In the genomic region with DNA sequence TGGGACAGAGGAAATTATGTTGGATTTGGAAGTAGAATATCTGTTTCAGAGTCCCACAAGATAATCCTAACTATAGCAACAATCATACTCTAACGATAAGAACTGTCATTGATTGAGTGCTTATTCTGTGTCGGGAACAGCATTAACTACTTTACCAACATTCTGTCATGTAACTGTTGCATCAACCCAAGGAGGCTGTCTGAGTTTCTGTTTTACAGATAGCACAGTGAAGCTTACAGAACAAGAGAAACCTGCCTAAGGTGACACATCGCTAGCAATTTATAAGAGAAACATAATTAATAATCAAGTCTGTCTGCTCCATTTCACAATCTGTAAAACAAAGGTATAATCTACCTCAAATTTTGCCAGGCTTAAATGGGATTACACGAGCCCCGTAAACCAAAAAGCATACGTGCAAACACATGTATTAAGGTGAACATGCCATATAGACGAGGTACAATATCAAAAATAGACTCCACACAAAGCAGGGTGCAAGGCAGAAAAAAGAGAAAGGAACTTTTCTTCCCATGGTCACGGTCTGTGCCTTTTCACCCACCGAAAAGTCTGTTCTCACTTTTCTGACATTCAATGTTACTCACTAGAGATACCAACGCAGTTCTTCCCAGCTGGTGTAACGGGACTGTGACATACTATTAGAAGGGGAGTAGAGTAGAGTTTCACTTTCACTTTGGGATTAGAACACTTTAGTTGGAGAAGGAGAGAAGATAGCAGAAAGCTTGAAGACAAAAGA, we compare ENCODE assay signal across 9 cellular contexts. TPM values are rescaled to one million over a fixed set of nuclear protein-coding genes. Genes with fewer than 3 reads are reported as not detected.
DNase-seq lines count a peak whose midpoint lies in the region; ATAC-seq and TF ChIP-seq lines count a peak whose summit lies in the region.
"Had no signal": no experiment of that assay in that cellular context is flagged by ENCODE, and none has a peak within 500 bp of the region (broad histone marks: within the 10 kb centered on the region; RNA-seq: fewer than 3 reads in every experiment).

No MANE protein-coding gene starts in this region.

- peak overlapping the region; percentile 24 for H3K4me3 ChIP-seq in colonic mucosa
- peak overlapping the region; percentile 3 for H3K4me3 ChIP-seq in naive thymus-derived CD4-positive, alpha-beta T cell (ENCODE audit: low read length)

- intact Hi-C loops in CD14-positive monocyte (cut with micrococcal nuclease) (loop anchor here (5.0 kb wide), 1 partner anchor 37 kb away; a partner anchor contains a TSS), colonic mucosa (cut with DNase I) (no loop called here)
- intact Hi-C loops in naive thymus-derived CD4-positive, alpha-beta T cell (cut with micrococcal nuclease): no loop called here

- CTCF ChIA-PET in naive thymus-derived CD4-positive, alpha-beta T cell (lab: Charles Lee): no interaction called here

- peaks cover 0 to 1% (median 0%) of the 10 kb centered on the region in 3 donors for H3K27me3 Mint-ChIP-seq in CD14-positive monocyte (ENCODE audit: low read depth in 3 of 3)
- no peaks in the 10 kb centered on the region for H3K27me3 Mint-ChIP-seq in naive thymus-derived CD4-positive, alpha-beta T cell

- DNase-seq in CD14-positive monocyte (ENCODE audit: low spot score): no peak
- peak; percentile 9 for DNase-seq in KBM-7
- no peak for DNase-seq in colonic mucosa
- peak in 4 of 9 donors; percentile 0 to 18 (median 10) for DNase-seq in naive thymus-derived CD4-positive, alpha-beta T cell
- no peak for DNase-seq in NK-92 (lab: John Stamatoyannopoulos, UW; ENCODE audit: unreplicated experiment)
- DNase-seq in NCI-H1436 treated with DMSO at 0.1 percent for 48 hours (lab: John Stamatoyannopoulos, UW): no peak

- peaks cover 53% of the 10 kb centered on the region for H3K4me1 Mint-ChIP-seq in CD14-positive monocyte
- peaks cover 0 to 27% (median 10%) of the 10 kb centered on the region in 7 donors for H3K4me1 Mint-ChIP-seq in naive thymus-derived CD4-positive, alpha-beta T cell

- H3K9me3 ChIP-seq in colonic mucosa: no peaks in the 10 kb centered on the region
- H3K9me3 ChIP-seq in naive thymus-derived CD4-positive, alpha-beta T cell (ENCODE audit: control insufficient read depth in 2 of 3, low read length in 3 of 3): no peaks in the 10 kb centered on the region

- H3K4me1 ChIP-seq in colonic mucosa: no peaks in the 10 kb centered on the region
- no peaks in the 10 kb centered on the region for H3K4me1 ChIP-seq in naive thymus-derived CD4-positive, alpha-beta T cell (ENCODE audit: control insufficient read depth in 2 of 2, insufficient read depth in 2 of 2, low read length in 2 of 2)

- H3K4me3 Mint-ChIP-seq in CD14-positive monocyte: peak overlapping the region; percentile 42 to 85
- H3K4me3 Mint-ChIP-seq in naive thymus-derived CD4-positive, alpha-beta T cell: peak overlapping the region; percentile 3 to 89 (median 80)

- H3K36me3 Mint-ChIP-seq in CD14-positive monocyte: no peaks in the 10 kb centered on the region
- H3K36me3 Mint-ChIP-seq in naive thymus-derived CD4-positive, alpha-beta T cell: no peaks in the 10 kb centered on the region

- POLR2A ChIA-PET in naive thymus-derived CD4-positive, alpha-beta T cell (lab: Charles Lee): no interaction called here

- H3K36me3 ChIP-seq in colonic mucosa: no peaks in the 10 kb centered on the region
- no peaks in the 10 kb centered on the region for H3K36me3 ChIP-seq in naive thymus-derived CD4-positive, alpha-beta T cell (ENCODE audit: control insufficient read depth in 2 of 3, insufficient read depth in 3 of 3, low read length in 3 of 3)

- peak overlapping the region; percentile 81 to 96 (median 89) for H3K27ac Mint-ChIP-seq in CD14-positive monocyte
- H3K27ac Mint-ChIP-seq in naive thymus-derived CD4-positive, alpha-beta T cell: peak overlapping the region in 6 of 9 donors; percentile 43 to 86 (median 68)

- peaks cover 0 to 1% (median 0%) of the 10 kb centered on the region in 7 donors for H3K9me3 Mint-ChIP-seq in CD14-positive monocyte
- H3K9me3 Mint-ChIP-seq in naive thymus-derived CD4-positive, alpha-beta T cell: peaks cover 0 to 5% (median 1%) of the 10 kb centered on the region in 11 donors

- TF ChIP-seq CTCF in CD14-positive monocyte (IDR thresholded peaks at IDR 0.05) (no peak), colonic mucosa (IDR thresholded peaks at IDR 0.05) (no peak)

- in situ Hi-C loops in KBM-7 (cut with MboI; ENCODE audit: low pct_unique_long_range_greater_than_20kb, low sequenced_read_pairs): no loop called here

- H3K9ac ChIP-seq in colonic mucosa (ENCODE audit: low read depth in 2 of 2, low read length in 2 of 2): peak overlapping the region; percentile 24 to 40

- peak overlapping the region; percentile 45 for H3K27ac ChIP-seq in colonic mucosa
- no peak overlapping the region for H3K27ac ChIP-seq in naive thymus-derived CD4-positive, alpha-beta T cell (ENCODE audit: low read depth, low read length)

- ATAC-seq in naive thymus-derived CD4-positive, alpha-beta T cell: peak; percentile 38
- ATAC-seq in GM19455 (IDR thresholded peaks at IDR 0.05; ENCODE audit: unreplicated experiment): no peak
- ATAC-seq in GM18909 (IDR thresholded peaks at IDR 0.05; ENCODE audit: poor library complexity, unreplicated experiment): no peak
- ATAC-seq: HCT116 had no signal

- no peaks in the 10 kb centered on the region for H3K27me3 ChIP-seq in colonic mucosa
- H3K27me3 ChIP-seq in naive thymus-derived CD4-positive, alpha-beta T cell (ENCODE audit: control insufficient read depth in 2 of 2, insufficient read depth in 2 of 2, low read length in 2 of 2): no peaks in the 10 kb centered on the region

RNA-seq across cellular contexts. Expression of a gene that starts 37.2 kb away (rescaled TPM):
- 10 to 100 TPM; 16.9 to 18.2 TPM for polyA plus RNA-seq in CD14-positive monocyte
- 10 to 100 TPM in 1 of 2 donors, 1 to 10 TPM in 1; 4.1 to 25.5 TPM for total RNA-seq in colonic mucosa
- total RNA-seq in naive thymus-derived CD4-positive, alpha-beta T cell: 10 to 100 TPM in 1 of 5 experiments, 1 to 10 TPM in 3, under 1 TPM in 1; 0.95 to 22.8 (median 1.5) TPM
- not detected for polyA plus RNA-seq in naive thymus-derived CD4-positive, alpha-beta T cell

Comparison
In these comparisons a context has a peak if more than half of its experiments do, and no peak if none do; other contexts are left out.
1. intact Hi-C loops: an anchor here in CD14-positive monocyte (5.0 kb wide); none called in colonic mucosa and naive thymus-derived CD4-positive, alpha-beta T cell.